ENCODE assay signal across 8 cellular contexts in genomic region chr16:27203429-27204231, GRCh38. TPM values are rescaled to one million over a fixed set of nuclear protein-coding genes. Genes with fewer than 3 reads are reported as not detected.
DNase-seq lines count a peak whose midpoint lies in the region; TF ChIP-seq lines count a peak whose summit lies in the region.

KDM8 (plus strand) TSS chr16:27203526; CDS start chr16:27210124, 6,598 bp downstream.

- no peak within 1 kb of the TSS for H4K8ac ChIP-seq in H9 (replicated peaks; ENCODE audit: insufficient read length, low read depth, low read length)

- intact Hi-C loops in stomach (cut with DNase I; ENCODE audit: low total_unique reads), result no loop called here

- no peaks in the 10 kb centered on the region for H3K4me1 ChIP-seq in H9 (ENCODE audit: insufficient read depth, low read length)
- peaks cover 16 to 33% (median 25%) of the 10 kb centered on the region in 4 donors for H3K4me1 ChIP-seq in stomach

- peak in 2 of 4 donors; percentile 14 to 26 for TF ChIP-seq POLR2A in stomach (IDR thresholded peaks at IDR 0.05)

- no peak within 1 kb of the TSS for H3K56ac ChIP-seq in H9 (ENCODE audit: insufficient read length, low read depth, low read length)

- H3K4ac ChIP-seq in H9 (ENCODE audit: low read depth, low read length), result no peak within 1 kb of the TSS

- H2BK20ac ChIP-seq in H9 (ENCODE audit: low read depth, low read length, poor library complexity, severe bottlenecking), result no peak within 1 kb of the TSS

- no peaks in the 10 kb centered on the region for H3K27me3 ChIP-seq in H9 (ENCODE audit: insufficient read depth, low read length)
- H3K27me3 ChIP-seq in MG63, result no peaks in the 10 kb centered on the region
- H3K27me3 ChIP-seq in neural cell (ENCODE audit: insufficient read depth, low read depth, low read length), result no peaks in the 10 kb centered on the region
- H3K27me3 ChIP-seq in stomach, result no peaks in the 10 kb centered on the region

- H3K23me2 ChIP-seq in H9 (ENCODE audit: insufficient read length, low read depth, low read length, poor library complexity, severe bottlenecking), result peaks cover 3% of the 10 kb centered on the region

- H3K27me3 Mint-ChIP-seq in H9 (ENCODE audit: low read depth), result no peaks in the 10 kb centered on the region; the same call in 1 of the 2 replicates

- no peaks in the 10 kb centered on the region; the same call in 1 of the 2 replicates for H3K36me3 ChIP-seq in MG63
- no peaks in the 10 kb centered on the region for H3K36me3 ChIP-seq in neural cell (ENCODE audit: insufficient read depth, low read length)
- H3K36me3 ChIP-seq in stomach, result peaks cover 0 to 7% (median 0%) of the 10 kb centered on the region in 4 donors

- H3K9me3 ChIP-seq in H9 (ENCODE audit: control insufficient read depth, low read depth, low read length), result no peaks in the 10 kb centered on the region
- no peaks in the 10 kb centered on the region for H3K9me3 ChIP-seq in MG63
- no peaks in the 10 kb centered on the region for H3K9me3 ChIP-seq in neural cell (ENCODE audit: low read length)
- no peaks in the 10 kb centered on the region for H3K9me3 ChIP-seq in stomach

- H3T11ph ChIP-seq in H9 (ENCODE audit: low read length), result no peak within 1 kb of the TSS

- peaks cover 3 to 4% of the 10 kb centered on the region in 2 experiments; a peak in 2 of 5 replicates for H3K9me3 Mint-ChIP-seq in H9

- H3K27ac ChIP-seq in H9 (ENCODE audit: insufficient read length, low read depth, low read length) (peak within 1 kb of the TSS; percentile 59), neural cell (ENCODE audit: low read length) (peak within 1 kb of the TSS; percentile 92), stomach (peak within 1 kb of the TSS; percentile 89 to 98 (median 97))

- no peaks in the 10 kb centered on the region for H3K9me2 ChIP-seq in neural cell (ENCODE audit: insufficient read depth, low read length)

- no peak within 1 kb of the TSS for H2BK120ac ChIP-seq in H9 (ENCODE audit: low read depth, low read length, poor library complexity, severe bottlenecking)

- H2BK15ac ChIP-seq in H9 (ENCODE audit: low read depth, low read length), result no peak within 1 kb of the TSS

- no peaks in the 10 kb centered on the region for H4K20me1 ChIP-seq in H9 (ENCODE audit: control insufficient read depth, insufficient read depth, insufficient read length)
- H4K20me1 ChIP-seq in neural cell (ENCODE audit: insufficient read depth), result no peaks in the 10 kb centered on the region

- no CpG with 5 or more reads among the region's 69 CpGs for WGBS in H9 (ENCODE audit: extremely low coverage, insufficient read length, low lambda C conversion rate)
- WGBS in stomach, 5 donors, result 0% methylated on average over 36 to 69 of the region's 69 CpGs

- no peaks in the 10 kb centered on the region for H3K36me3 Mint-ChIP-seq in H9 (ENCODE audit: insufficient read depth in 1 of 3, low read depth in 3 of 3)

- H3F3A ChIP-seq in neural cell (ENCODE audit: insufficient read depth, low read length, poor library complexity, severe bottlenecking), result no peaks in the 10 kb centered on the region

- H3K27ac Mint-ChIP-seq in H9, result peak within 1 kb of the TSS; percentile 100

- H4K91ac ChIP-seq in H9 (ENCODE audit: insufficient read length, low read depth, low read length), result no peak within 1 kb of the TSS

- H2BK12ac ChIP-seq in H9 (ENCODE audit: insufficient read length, low read depth, low read length), result no peak within 1 kb of the TSS

- H3K79me1 ChIP-seq in H9 (ENCODE audit: insufficient read depth, low read depth, low read length, poor library complexity, severe bottlenecking), result no peaks in the 10 kb centered on the region

- no peak within 1 kb of the TSS for H3K23ac ChIP-seq in H9 (ENCODE audit: insufficient read length, low read depth, low read length)

- peak; percentile 58 for TF ChIP-seq RAD21 in neural cell (conservative IDR thresholded peaks at IDR 0.05)

- H2AK5ac ChIP-seq in H9 (ENCODE audit: insufficient read length, low read length), result no peak within 1 kb of the TSS

- peak within 1 kb of the TSS; percentile 17 for H4K5ac ChIP-seq in H9 (ENCODE audit: insufficient read length, low read depth, low read length)

- no peak within 1 kb of the TSS for H2BK5ac ChIP-seq in H9 (ENCODE audit: insufficient read length, low read length)

- H2AFZ ChIP-seq in H9 (ENCODE audit: low read length) (peak within 1 kb of the TSS; percentile 29), neural cell (ENCODE audit: low read depth, low read length) (peak within 1 kb of the TSS; percentile 92)

- TF ChIP-seq EP300 in neural cell (conservative IDR thresholded peaks at IDR 0.05; ENCODE audit: poor library complexity, severe bottlenecking) (peak; percentile 75), stomach (IDR thresholded peaks at IDR 0.05) (no peak)

- TF ChIP-seq CTCF in H9 (conservative IDR thresholded peaks at IDR 0.05) (no peak), fibroblast of villous mesenchyme (IDR thresholded peaks at IDR 0.05; ENCODE audit: insufficient read depth, low read depth, low read length) (no peak), neural cell (IDR thresholded peaks at IDR 0.05; ENCODE audit: poor library complexity, severe bottlenecking) (no peak), stomach (IDR thresholded peaks at IDR 0.05) (peak in 1 of 7 experiments; percentile 4)

- peak within 1 kb of the TSS; percentile 88 for H3K18ac ChIP-seq in H9 (ENCODE audit: insufficient read length, low read depth, low read length)

- H3K4me2 ChIP-seq in H9 (ENCODE audit: insufficient read depth, insufficient read length, low read length), result peak within 1 kb of the TSS; percentile 67
- H3K4me2 ChIP-seq in neural cell (ENCODE audit: low read length), result peak within 1 kb of the TSS; percentile 96

- peak within 1 kb of the TSS; percentile 96 to 97 for H3K4me3 Mint-ChIP-seq in H9

- H3K4me3 ChIP-seq in MG63, result peak within 1 kb of the TSS; percentile 73
- H3K4me3 ChIP-seq in fibroblast of villous mesenchyme (ENCODE audit: low read depth, low read length), result peak within 1 kb of the TSS; percentile 97
- H3K4me3 ChIP-seq in neural cell (ENCODE audit: low read length), result peak within 1 kb of the TSS; percentile 69
- H3K4me3 ChIP-seq in stomach, result peak within 1 kb of the TSS; percentile 58 to 72 (median 64)

- peak within 1 kb of the TSS; percentile 97 for H3K14ac ChIP-seq in H9 (ENCODE audit: insufficient read depth, low read length)

- peaks cover 17 to 21% of the 10 kb centered on the region in 2 experiments for H3K4me1 Mint-ChIP-seq in H9

- H3K9ac ChIP-seq in H9 (ENCODE audit: extremely low read depth, insufficient read length, low read length), result peak within 1 kb of the TSS; percentile 94
- peak within 1 kb of the TSS; percentile 98 for H3K9ac ChIP-seq in neural cell (ENCODE audit: low read length)

- H3K79me2 ChIP-seq in H9 (ENCODE audit: insufficient read depth, low read length), result no peaks in the 10 kb centered on the region
- peaks cover 4% of the 10 kb centered on the region for H3K79me2 ChIP-seq in neural cell (replicated peaks; ENCODE audit: insufficient read depth, low read length)

- DNase-seq in ELR (ENCODE audit: low read depth) (peak; percentile 99), H9 (peak; percentile 99), MG63 (peak; percentile 100), SHP77 treated with DMSO at 0.1 percent for 48 hours (lab: John Stamatoyannopoulos, UW) (peak; percentile 99), activated gamma-delta T cell (lab: John Stamatoyannopoulos, UW) (peak; percentile 97), fibroblast of villous mesenchyme (ENCODE audit: low read depth) (peak; percentile 100), stomach (peak; percentile 100)

TF ChIP-seq in neural cell, 6 proteins besides CTCF, POLR2A, EP300 and RAD21:
- peak; percentile 57 for TF ChIP-seq SMC3 (conservative IDR thresholded peaks at IDR 0.05; ENCODE audit: poor library complexity)
- no peak for TF ChIP-seq REST (IDR thresholded peaks at IDR 0.05; ENCODE audit: borderline replicate concordance)
- no peak for TF ChIP-seq EZH2 (IDR thresholded peaks at IDR 0.05; ENCODE audit: borderline replicate concordance, insufficient read depth, low read length, poor library complexity, severe bottlenecking)
- TF ChIP-seq MXI1 (conservative IDR thresholded peaks at IDR 0.05; ENCODE audit: poor library complexity, severe bottlenecking), result peak; percentile 75
- peak; percentile 59 for TF ChIP-seq TAF1 (IDR thresholded peaks at IDR 0.05; ENCODE audit: low read depth)
- peak; percentile 94 for TF ChIP-seq POLR2AphosphoS5 (IDR thresholded peaks at IDR 0.05)

RNA-seq across cellular contexts. Expression of gene KDM8, which starts in this region (rescaled TPM):
- 15.2 and 15.5 TPM in 2 replicates for total RNA-seq in H9 (2021)
- total RNA-seq in MG63 (2014; rRNA removed; shearing (Covaris generic); ENCODE audit: low replicate concordance), result 4.4 and 10.2 TPM in 2 replicates
- 3.2 and 3.9 TPM in 2 replicates for total RNA-seq in fibroblast of villous mesenchyme
- polyA plus RNA-seq in neural cell, result 2.7 and 4.0 TPM in 2 replicates
- 2.4 TPM in 2 replicates for polyA minus RNA-seq in neural cell
- total RNA-seq in stomach, result 10 to 100 TPM in 1 of 5 donors, 1 to 10 TPM in 4; 1.4 to 58.3 (median 3.1) TPM
- polyA plus RNA-seq in stomach, result 1 to 10 TPM; 2.7 to 3.5 (median 2.7) TPM

Comparison
In these comparisons a context has a peak if more than half of its experiments do, and no peak if none do; other contexts are left out.
1. Peak in every context shown above with its lines: DNase-seq, H3K4me3 ChIP-seq and H3K27ac ChIP-seq.